8 cellular contexts compared by ENCODE assay signal in genomic region chr2:100235098-100235497, GRCh38.
DNase-seq lines count a peak whose midpoint lies in the region; ATAC-seq, FAIRE-seq and TF ChIP-seq lines count a peak whose summit lies in the region.

No MANE protein-coding gene starts in this region.

- no peaks in the 10 kb centered on the region for H3K9me3 ChIP-seq in DOHH2 (ENCODE audit: control insufficient read depth, insufficient read depth, low read length)
- H3K9me3 ChIP-seq in thymus (ENCODE audit: control insufficient read depth), result no peaks in the 10 kb centered on the region

- ATAC-seq in GM21390 (IDR thresholded peaks at IDR 0.05; ENCODE audit: unreplicated experiment) (peak; percentile 94), HG03521 (IDR thresholded peaks at IDR 0.05; ENCODE audit: unreplicated experiment) (peak; percentile 91)

- no peaks in the 10 kb centered on the region for H3K36me3 ChIP-seq in DOHH2 (ENCODE audit: control insufficient read depth, low read length)
- H3K36me3 ChIP-seq in thymus (ENCODE audit: control insufficient read depth, insufficient read depth), result no peaks in the 10 kb centered on the region

- TF ChIP-seq CTCF in DOHH2 (IDR thresholded peaks at IDR 0.05; ENCODE audit: low read depth, low read length, poor library complexity, severe bottlenecking), result no peak

- WGBS in thymus, result 3% methylated on average over 16 of the region's 16 CpGs

- H3K79me2 ChIP-seq in DOHH2 (ENCODE audit: control insufficient read depth, low read length), result no peaks in the 10 kb centered on the region

- intact Hi-C loops in activated naive CD4-positive, alpha-beta T cell treated with anti-CD3 and anti-CD28 coated beads for 36 hours (cut with micrococcal nuclease), result loop anchor here (5.0 kb wide), 1 partner anchor 123 kb away; no protein-coding TSS in a partner anchor

- H3K27me3 ChIP-seq in DOHH2 (ENCODE audit: control insufficient read depth, low read length), result no peaks in the 10 kb centered on the region
- H3K27me3 ChIP-seq in thymus (ENCODE audit: control insufficient read depth, insufficient read depth), result no peaks in the 10 kb centered on the region

- H3F3A ChIP-seq in DOHH2 (ENCODE audit: control insufficient read depth, insufficient read depth), result peaks cover 7% of the 10 kb centered on the region; the same call in 1 of the 2 replicates

- H3K4me1 Mint-ChIP-seq in activated naive CD4-positive, alpha-beta T cell treated with anti-CD3 and anti-CD28 coated beads for 36 hours (ENCODE audit: low read depth), result peaks cover 18% of the 10 kb centered on the region

- no peak overlapping the region for H3K27ac Mint-ChIP-seq in activated naive CD4-positive, alpha-beta T cell treated with anti-CD3 and anti-CD28 coated beads for 36 hours

- H3K4me3 Mint-ChIP-seq in activated naive CD4-positive, alpha-beta T cell treated with anti-CD3 and anti-CD28 coated beads for 36 hours, result no peak overlapping the region

- no peak for FAIRE-seq in RCC 7860 (lab: Jason Lieb, UNC)

- H3K4me3 ChIP-seq in DOHH2 (ENCODE audit: low read length), result peak overlapping the region; percentile 50
- H3K4me3 ChIP-seq in thymus (ENCODE audit: low read length), result no peak overlapping the region

- H4K20me1 ChIP-seq in DOHH2 (ENCODE audit: control insufficient read depth, insufficient read depth, low read depth, low read length), result no peaks in the 10 kb centered on the region

- no peaks in the 10 kb centered on the region for H3K27me3 Mint-ChIP-seq in activated naive CD4-positive, alpha-beta T cell treated with anti-CD3 and anti-CD28 coated beads for 36 hours (ENCODE audit: low read depth)

- H3K27ac ChIP-seq in DOHH2 (ENCODE audit: low read depth, low read length) (peak overlapping the region; percentile 79), thymus (ENCODE audit: low read depth) (peak overlapping the region; percentile 77)

- H3K4me2 ChIP-seq in DOHH2 (ENCODE audit: low read length), result peak overlapping the region; percentile 69

- peak; percentile 20 for DNase-seq in activated naive CD4-positive, alpha-beta T cell treated with anti-CD3 and anti-CD28 coated beads for 36 hours
- DNase-seq in SW 1271 (lab: John Stamatoyannopoulos, UW) (no peak), RCC 7860 (ENCODE audit: low spot score) (no peak), globus pallidus (ENCODE audit: low spot score) (no peak)

- no peaks in the 10 kb centered on the region for H3K9me3 Mint-ChIP-seq in activated naive CD4-positive, alpha-beta T cell treated with anti-CD3 and anti-CD28 coated beads for 36 hours

- H3K9me2 ChIP-seq in DOHH2 (replicated peaks; ENCODE audit: control insufficient read depth, low read length), result no peaks in the 10 kb centered on the region

- H3K4me1 ChIP-seq in DOHH2 (ENCODE audit: control insufficient read depth, low read length) (peaks cover 58% of the 10 kb centered on the region), thymus (ENCODE audit: control insufficient read depth, insufficient read depth, low read length) (peaks cover 32% of the 10 kb centered on the region)

- CTCF ChIA-PET in activated naive CD4-positive, alpha-beta T cell treated with anti-CD3 and anti-CD28 coated beads for 36 hours (lab: Charles Lee), result interaction anchor here (1.1 to 1.3 kb wide), 3 partner anchors 365 to 676 kb away, joined by 3 to 5 read pairs (median 3); no protein-coding TSS in a partner anchor

- H3K36me3 Mint-ChIP-seq in activated naive CD4-positive, alpha-beta T cell treated with anti-CD3 and anti-CD28 coated beads for 36 hours (ENCODE audit: low read depth), result no peaks in the 10 kb centered on the region
